ENCODE assay signal across 9 cellular contexts in genomic region chrX:119729408-119730201, GRCh38. TPM values are rescaled to one million over a fixed set of nuclear protein-coding genes. Genes with fewer than 3 reads are reported as not detected.
DNase-seq lines count a peak whose midpoint lies in the region; ATAC-seq, FAIRE-seq and TF ChIP-seq lines count a peak whose summit lies in the region.
"Had no signal": no experiment of that assay in that cellular context is flagged by ENCODE, and none has a peak within 500 bp of the region (broad histone marks: within the 10 kb centered on the region; RNA-seq: fewer than 3 reads in every experiment).

No MANE protein-coding gene starts in this region.

- intact Hi-C loops in breast epithelium (cut with DNase I; ENCODE audit: low total_unique reads) (no loop called here), left lung (cut with DNase I) (no loop called here)

- TF ChIP-seq POLR2A in breast epithelium (IDR thresholded peaks at IDR 0.05): no peak

- CTCF ChIA-PET in AG04450 (lab: Charles Lee): interaction anchor here (0.6 to 3.2 kb wide), 28 partner anchors 10 to 214 kb away, joined by 3 to 25 read pairs (median 4); partner anchors contain the start of genes SEPTIN6 and SOWAHD

- DNase-seq in AG04450 (ENCODE audit: low read depth, low spot score): peak; percentile 24
- DNase-seq in GM18507 (ENCODE audit: extremely low spot score, insufficient read length, low read depth): peak; percentile 8
- DNase-seq in NCI-H1436 (lab: John Stamatoyannopoulos, UW): peak; percentile 63
- DNase-seq in UCSD-AML1 (lab: John Stamatoyannopoulos, UW; ENCODE audit: unreplicated experiment): peak; percentile 46
- peak; percentile 20 to 49 for DNase-seq in breast epithelium (ENCODE audit: low spot score in 2 of 2)
- DNase-seq in left lung: peak in 1 of 2 donors; percentile 43
- peak; percentile 14 to 61 (median 20) for DNase-seq in stimulated activated CD4-positive, alpha-beta T cell treated with anti-CD3 and anti-CD28 coated beads, TNF-alpha, amount 100 ng/mL, for 48 hours (ENCODE audit: low read depth in 3 of 3)

- H3K36me3 ChIP-seq in breast epithelium (no peaks in the 10 kb centered on the region), left lung (no peaks in the 10 kb centered on the region)

- peak; percentile 71 for ATAC-seq in left lung
- no peak for ATAC-seq in GM19455 (IDR thresholded peaks at IDR 0.05; ENCODE audit: unreplicated experiment)

- no peak overlapping the region for H3K4me3 ChIP-seq in AG04450 (ENCODE audit: low read depth, low read length)
- H3K4me3 ChIP-seq in breast epithelium: no peak overlapping the region
- no peak overlapping the region for H3K4me3 ChIP-seq in left lung
- H3K4me3 ChIP-seq: skin epidermis had no signal

- no peaks in the 10 kb centered on the region for H3K27me3 ChIP-seq in AG04450 (ENCODE audit: control insufficient read depth, insufficient read depth, low read length)
- H3K27me3 ChIP-seq in breast epithelium: peaks cover 0 to 12% of the 10 kb centered on the region in 2 donors
- H3K27me3 ChIP-seq in left lung: no peaks in the 10 kb centered on the region

- H3K4me1 ChIP-seq in breast epithelium (no peaks in the 10 kb centered on the region), left lung (peaks cover 0 to 1% of the 10 kb centered on the region in 2 donors)

- H3K27ac ChIP-seq in AG04450 (ENCODE audit: low read depth, low read length) (no peak overlapping the region), breast epithelium (no peak overlapping the region), left lung (no peak overlapping the region)
- H3K27ac ChIP-seq: skin epidermis had no signal

- TF ChIP-seq CTCF in AG04450 (IDR thresholded peaks at IDR 0.05; ENCODE audit: low read depth, low read length): peak; percentile 64
- peak in 2 of 3 donors; percentile 38 to 54 for TF ChIP-seq CTCF in breast epithelium (IDR thresholded peaks at IDR 0.05)
- peak; percentile 47 to 54 for TF ChIP-seq CTCF in left lung (IDR thresholded peaks at IDR 0.05)

- POLR2A ChIA-PET in AG04450 (lab: Yijun Ruan, JAX): interaction anchor here (0.7 to 1.0 kb wide), 2 partner anchors 29 to 37 kb away, joined by 3 to 4 read pairs; partner anchors contain the start of gene SEPTIN6

- peak; percentile 81 for FAIRE-seq in GM18507 (lab: Jason Lieb, UNC)

- H3K9me3 ChIP-seq in AG04450 (ENCODE audit: control insufficient read depth, insufficient read depth, low read length) (no peaks in the 10 kb centered on the region), breast epithelium (no peaks in the 10 kb centered on the region), left lung (no peaks in the 10 kb centered on the region)

RNA-seq across cellular contexts. Expression of gene SOWAHD, which starts 28.8 kb away (rescaled TPM):
- polyA plus RNA-seq in AG04450 (2011; rRNA removed): 0.25 and 0.31 TPM in 2 replicates
- 0.14 and 0.17 TPM in 2 replicates for polyA minus RNA-seq in AG04450 (2011; rRNA and poly(A)+ RNA removed)
- 1 to 10 TPM in 1 of 3 donors, under 1 TPM in 1, not detected in 1; 0.33 to 1.9 TPM for total RNA-seq in breast epithelium
- 1 to 10 TPM; 2.4 to 4.2 TPM for total RNA-seq in left lung

RNA-seq across cellular contexts. Expression of gene SEPTIN6, which starts 36.6 kb away (rescaled TPM):
- polyA plus RNA-seq in AG04450 (2011; rRNA removed): 34.4 and 37.0 TPM in 2 replicates
- polyA minus RNA-seq in AG04450 (2011; rRNA and poly(A)+ RNA removed): 37.2 and 41.8 TPM in 2 replicates
- 10 to 100 TPM; 13.1 to 29.2 (median 23.3) TPM for total RNA-seq in breast epithelium
- 10 to 100 TPM; 19.1 to 20.3 TPM for total RNA-seq in left lung
